19 cellular contexts compared by ENCODE assay signal in genomic region chr17:17422217-17422610, GRCh38. TPM values are rescaled to one million over a fixed set of nuclear protein-coding genes. Genes with fewer than 3 reads are reported as not detected.
DNase-seq lines count a peak whose midpoint lies in the region; ATAC-seq, FAIRE-seq and TF ChIP-seq lines count a peak whose summit lies in the region.
"Had no signal": no experiment of that assay in that cellular context is flagged by ENCODE, and none has a peak within 500 bp of the region (broad histone marks: within the 10 kb centered on the region; RNA-seq: fewer than 3 reads in every experiment).

No MANE protein-coding gene starts in this region.

- ATAC-seq in pancreas, result no peak

- TF ChIP-seq EP300 in sigmoid colon (IDR thresholded peaks at IDR 0.05), result no peak
- no peak for TF ChIP-seq EP300 in tibial nerve (IDR thresholded peaks at IDR 0.05)

- no peak overlapping the region for H4K8ac ChIP-seq in neuronal stem cell (ENCODE audit: low read depth, low read length)

- no peaks in the 10 kb centered on the region for H3K79me1 ChIP-seq in neuronal stem cell (ENCODE audit: low read depth, low read length)

- intact Hi-C loops in sigmoid colon (cut with DNase I), result no loop called here
- intact Hi-C loops in pancreas (cut with DNase I), result no loop called here

- H2BK5ac ChIP-seq in neuronal stem cell (ENCODE audit: low read length), result peak overlapping the region; percentile 59

- no peak overlapping the region for H2BK15ac ChIP-seq in neuronal stem cell (ENCODE audit: low read length)

- no CpG with 5 or more reads among the region's 5 CpGs for WGBS in neuronal stem cell (ENCODE audit: extremely low coverage in 2 of 2, insufficient read length in 2 of 2, insufficient replicate concordance in 1 of 2), 2 donors
- WGBS in sigmoid colon, 2 donors, result 85 to 87% methylated on average over 5 of the region's 5 CpGs
- 70 to 77% methylated on average over 5 of the region's 5 CpGs for WGBS in GM23248 (ENCODE audit: low coverage in 1 of 2, low lambda C conversion rate in 2 of 2, missing lambda C conversion rate in 2 of 2), 2 experiments
- 74 to 85% methylated on average over 5 of the region's 5 CpGs for WGBS in tibial nerve, 2 donors
- 74 to 87% methylated on average over 5 of the region's 5 CpGs for WGBS in pancreas, 2 donors

- H3K27ac ChIP-seq in SJCRH30 (0 out of 2 replicates have a peak overlapping the region, but pooled peaks have one; percentile 1), neuronal stem cell (replicated peaks; ENCODE audit: low read length) (no peak overlapping the region), sigmoid colon (no peak overlapping the region), GM23248 (no peak overlapping the region), tibial nerve (no peak overlapping the region), pancreas (no peak overlapping the region)
- H3K27ac ChIP-seq: 22Rv1 had no signal

- H2AFZ ChIP-seq in neuronal stem cell (ENCODE audit: low read length), result no peak overlapping the region
- H2AFZ ChIP-seq in GM23248, result no peak overlapping the region

- H3K9me2 ChIP-seq in GM23248 (ENCODE audit: insufficient read depth), result no peaks in the 10 kb centered on the region

- no peaks in the 10 kb centered on the region for H3K79me2 ChIP-seq in GM23248 (ENCODE audit: insufficient read depth)

- H4K20me1 ChIP-seq in GM23248 (ENCODE audit: insufficient read depth), result no peaks in the 10 kb centered on the region

- H3K4me2 ChIP-seq in neuronal stem cell (ENCODE audit: insufficient read depth, low read length, poor library complexity, severe bottlenecking) (no peak overlapping the region), GM23248 (ENCODE audit: unreplicated experiment) (no peak overlapping the region)

- H3K27me3 Mint-ChIP-seq in activated naive CD4-positive, alpha-beta T cell treated with anti-CD3 and anti-CD28 coated beads, Interleukin-2, amount 50 U/mL, for 24 hours, result no peaks in the 10 kb centered on the region
- H3K27me3 Mint-ChIP-seq: CD4-positive, alpha-beta T cell had no signal

- H3K14ac ChIP-seq in neuronal stem cell (ENCODE audit: low read length), result no peak overlapping the region

- H3K9me3 ChIP-seq in SJCRH30 (replicated peaks) (peaks cover 15% of the 10 kb centered on the region), neuronal stem cell (replicated peaks in 1 of 2; ENCODE audit: control insufficient read depth in 2 of 2, insufficient read depth in 1 of 2, low read depth in 1 of 2, low read length in 2 of 2) (peaks cover 10 to 22% of the 10 kb centered on the region in 2 donors), sigmoid colon (peaks cover 0 to 3% (median 0%) of the 10 kb centered on the region in 4 donors), GM23248 (ENCODE audit: low read depth) (no peaks in the 10 kb centered on the region), tibial nerve (peaks cover 0 to 16% (median 0%) of the 10 kb centered on the region in 4 donors), pancreas (no peaks in the 10 kb centered on the region)

- no peak overlapping the region for H2BK12ac ChIP-seq in neuronal stem cell (ENCODE audit: low read length)

- peak overlapping the region; percentile 44 for H3K9ac ChIP-seq in neuronal stem cell (ENCODE audit: low read depth, low read length, poor library complexity)
- no peak overlapping the region for H3K9ac ChIP-seq in GM23248

- H3K4me3 ChIP-seq in SJCRH30, result no peak overlapping the region
- H3K4me3 ChIP-seq in neuronal stem cell (ENCODE audit: low read length in 2 of 2), result peak overlapping the region in 1 of 2 donors; percentile 57
- no peak overlapping the region for H3K4me3 ChIP-seq in sigmoid colon
- H3K4me3 ChIP-seq in GM23248, result no peak overlapping the region
- H3K4me3 ChIP-seq in tibial nerve, result no peak overlapping the region
- no peak overlapping the region for H3K4me3 ChIP-seq in pancreas

- H4K91ac ChIP-seq in neuronal stem cell (ENCODE audit: low read depth, low read length, poor library complexity), result no peak overlapping the region

- TF ChIP-seq CTCF in sigmoid colon (IDR thresholded peaks at IDR 0.05) (no peak), tibial nerve (IDR thresholded peaks at IDR 0.05) (no peak), pancreas (IDR thresholded peaks at IDR 0.05) (no peak)

- no peak for TF ChIP-seq POLR2A in sigmoid colon (IDR thresholded peaks at IDR 0.05)
- TF ChIP-seq POLR2A in tibial nerve (IDR thresholded peaks at IDR 0.05), result no peak

- no peak overlapping the region for H3K4ac ChIP-seq in neuronal stem cell (ENCODE audit: low read length)

- H3K36me3 Mint-ChIP-seq in activated naive CD4-positive, alpha-beta T cell treated with anti-CD3 and anti-CD28 coated beads, Interleukin-2, amount 50 U/mL, for 24 hours, result peaks cover 2% of the 10 kb centered on the region

- no peaks in the 10 kb centered on the region; the same call in 1 of the 2 replicates for H3F3A ChIP-seq in GM23248 (ENCODE audit: insufficient read depth)

- no peaks in the 10 kb centered on the region for H3K9me3 Mint-ChIP-seq in activated naive CD4-positive, alpha-beta T cell treated with anti-CD3 and anti-CD28 coated beads, Interleukin-2, amount 50 U/mL, for 24 hours
- H3K9me3 Mint-ChIP-seq: CD4-positive, alpha-beta T cell had no signal

- peaks cover 4% of the 10 kb centered on the region for H3K4me1 Mint-ChIP-seq in activated naive CD4-positive, alpha-beta T cell treated with anti-CD3 and anti-CD28 coated beads, Interleukin-2, amount 50 U/mL, for 24 hours
- H3K4me1 Mint-ChIP-seq: H9 had no signal

- H3K36me3 ChIP-seq in SJCRH30 (no peaks in the 10 kb centered on the region), neuronal stem cell (replicated peaks in 1 of 2; ENCODE audit: control insufficient read depth in 2 of 2, insufficient read depth in 2 of 2, low read length in 2 of 2) (peaks cover 0 to 1% of the 10 kb centered on the region in 2 donors), sigmoid colon (no peaks in the 10 kb centered on the region), GM23248 (ENCODE audit: low read depth) (no peaks in the 10 kb centered on the region), tibial nerve (no peaks in the 10 kb centered on the region), pancreas (no peaks in the 10 kb centered on the region)

- H3K4me1 ChIP-seq in SJCRH30 (peaks cover 44% of the 10 kb centered on the region), neuronal stem cell (ENCODE audit: control insufficient read depth in 2 of 2, insufficient read depth in 1 of 2, low read depth in 1 of 2, low read length in 2 of 2) (no peaks in the 10 kb centered on the region), sigmoid colon (no peaks in the 10 kb centered on the region), GM23248 (ENCODE audit: insufficient read depth) (peaks cover 5% of the 10 kb centered on the region), tibial nerve (peaks cover 0 to 10% (median 2%) of the 10 kb centered on the region in 4 donors), pancreas (peaks cover 0 to 5% (median 3%) of the 10 kb centered on the region in 3 donors)

- peak overlapping the region; percentile 43 for H3K27ac Mint-ChIP-seq in activated naive CD4-positive, alpha-beta T cell treated with anti-CD3 and anti-CD28 coated beads, Interleukin-2, amount 50 U/mL, for 24 hours
- H3K27ac Mint-ChIP-seq: CD4-positive, alpha-beta T cell; H9 had no signal

- no peak overlapping the region for H3K23ac ChIP-seq in neuronal stem cell (ENCODE audit: low read depth, low read length, poor library complexity)

- no peak for FAIRE-seq in pancreas (lab: Jason Lieb, UNC)
- FAIRE-seq: G401.6, GM12891 had no signal

- H3K18ac ChIP-seq in neuronal stem cell (ENCODE audit: low read length), result no peak overlapping the region

- no peak overlapping the region for H2BK120ac ChIP-seq in neuronal stem cell (ENCODE audit: low read depth, low read length)

- DNase-seq in activated naive CD4-positive, alpha-beta T cell treated with anti-CD3 and anti-CD28 coated beads, Interleukin-2, amount 50 U/mL, for 16 hours, result no peak
- no peak for DNase-seq in SJCRH30
- no peak for DNase-seq in neuronal stem cell (ENCODE audit: low spot score)
- peak; percentile 49 for DNase-seq in sigmoid colon
- no peak for DNase-seq in GM23248
- DNase-seq in tibial nerve (ENCODE audit: low spot score in 2 of 2), result no peak
- DNase-seq in pancreas, result no peak
- DNase-seq: AML-193; C1 segment of cervical spinal cord; Calu3; CD4-positive, alpha-beta T cell; DMS79; EL; GOT3; H9 had no signal

- no peak overlapping the region for H3K4me3 Mint-ChIP-seq in activated naive CD4-positive, alpha-beta T cell treated with anti-CD3 and anti-CD28 coated beads, Interleukin-2, amount 50 U/mL, for 24 hours
- H3K4me3 Mint-ChIP-seq: CD4-positive, alpha-beta T cell; H9 had no signal

- no peaks in the 10 kb centered on the region for H3K27me3 ChIP-seq in SJCRH30
- peaks cover 0 to 4% (median 0%) of the 10 kb centered on the region in 3 experiments for H3K27me3 ChIP-seq in neuronal stem cell (ENCODE audit: control insufficient read depth in 3 of 3, insufficient read depth in 3 of 3, low read depth in 1 of 3, low read length in 3 of 3)
- no peaks in the 10 kb centered on the region for H3K27me3 ChIP-seq in sigmoid colon
- H3K27me3 ChIP-seq in GM23248 (replicated peaks; ENCODE audit: insufficient read depth), result no peaks in the 10 kb centered on the region
- no peaks in the 10 kb centered on the region for H3K27me3 ChIP-seq in tibial nerve
- H3K27me3 ChIP-seq in pancreas, result no peaks in the 10 kb centered on the region

- no peak overlapping the region for H2AK5ac ChIP-seq in neuronal stem cell (ENCODE audit: low read depth, low read length)

- in situ Hi-C loops in GM23248 (cut with MboI), result no loop called here

RNA-seq across cellular contexts. Expression of gene MED9, which starts 54.6 kb away (rescaled TPM):
- total RNA-seq in SJCRH30 (2014; rRNA removed; shearing (Covaris generic)), result 84.4 and 88.9 TPM in 2 replicates
- 17.1 TPM for polyA plus RNA-seq in neuronal stem cell (2013, experiment 1 of 2)
- 17.1 TPM for polyA plus RNA-seq in neuronal stem cell (2013, experiment 2 of 2)
- 10 to 100 TPM in 3 of 4 donors, 1 to 10 TPM in 1; 9.7 to 15.3 (median 13.7) TPM for total RNA-seq in sigmoid colon
- 10 to 100 TPM; 16.8 to 17.9 (median 17.3) TPM for polyA plus RNA-seq in sigmoid colon
- 9.6 and 10.3 TPM in 2 replicates for total RNA-seq in GM23248 (2014; rRNA removed; shearing (Covaris generic))
- 9.8 and 10.0 TPM in 2 replicates for polyA plus RNA-seq in GM23248 (2016; fragmentation: Nextera tagmentation; extraction: Ambion mirVana)
- total RNA-seq in tibial nerve, result 10 to 100 TPM in 3 of 4 donors, 1 to 10 TPM in 1; 8.0 to 17.5 (median 13.6) TPM
- total RNA-seq in pancreas, result 1 to 10 TPM; 4.6 to 8.4 (median 6.3) TPM
- 10 to 100 TPM in 1 of 2 donors, 1 to 10 TPM in 1; 7.8 to 12.2 TPM for polyA plus RNA-seq in pancreas
